Comparison of ENCODE assay signal across 1 cellular context in the genomic region with DNA sequence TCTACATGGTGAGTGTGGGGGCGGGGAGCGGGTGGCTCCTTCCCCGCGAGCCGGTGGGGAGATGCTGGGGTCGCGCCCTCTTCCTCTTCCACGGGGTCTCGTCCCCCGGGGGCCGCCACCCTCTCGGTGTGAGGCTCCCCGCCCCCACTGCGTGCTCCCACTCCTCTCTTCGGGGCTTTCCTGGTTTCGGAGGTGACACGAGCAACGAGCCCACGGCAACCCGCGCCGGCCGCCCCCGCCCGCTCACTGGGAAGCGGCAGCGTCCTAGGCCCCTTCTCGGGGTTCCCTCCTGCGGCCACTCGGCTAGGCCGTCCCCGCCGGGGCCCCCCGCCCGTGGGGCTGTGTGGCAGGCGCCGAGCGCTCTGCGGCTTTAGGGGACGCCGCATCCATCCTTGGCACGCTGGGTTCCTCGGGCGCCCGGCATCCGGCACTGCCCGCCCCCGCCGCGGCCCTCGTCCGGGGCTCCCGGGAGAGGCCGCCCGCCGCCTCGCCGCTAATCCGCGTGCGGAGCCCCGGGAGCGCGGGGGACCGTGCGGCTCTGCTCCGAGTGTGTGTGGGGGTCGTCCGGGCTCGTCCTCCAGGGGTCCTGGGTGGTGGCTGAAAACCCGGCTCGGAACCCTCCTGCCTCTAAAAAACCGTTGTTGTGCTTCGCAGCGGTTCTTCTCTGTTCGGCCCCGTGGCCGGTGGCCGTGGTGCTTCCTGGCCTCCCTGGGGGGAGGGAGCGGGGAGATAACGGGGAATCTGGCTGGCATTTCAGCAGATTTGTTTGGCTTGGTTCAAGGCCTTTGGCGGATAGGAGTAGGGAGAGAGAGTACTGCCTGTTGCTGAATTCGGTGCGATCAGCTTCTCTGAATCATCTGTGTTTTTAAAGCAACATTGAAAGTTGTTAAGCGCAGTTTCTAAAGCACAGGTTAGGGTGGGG.
TF ChIP-seq lines count a peak whose summit lies in the region.

No MANE protein-coding gene starts in this region.

TF ChIP-seq in HepG2, 621 proteins besides CTCF, POLR2A, EP300 and RAD21 (continued from another document and continues in another):
- 0 out of 2 replicates have a peak, but pooled peaks have one; percentile 38 for TF ChIP-seq NFAT5 (CRISPR knock-in tag; IDR thresholded peaks at IDR 0.05)
- TF ChIP-seq, protein P1, sequence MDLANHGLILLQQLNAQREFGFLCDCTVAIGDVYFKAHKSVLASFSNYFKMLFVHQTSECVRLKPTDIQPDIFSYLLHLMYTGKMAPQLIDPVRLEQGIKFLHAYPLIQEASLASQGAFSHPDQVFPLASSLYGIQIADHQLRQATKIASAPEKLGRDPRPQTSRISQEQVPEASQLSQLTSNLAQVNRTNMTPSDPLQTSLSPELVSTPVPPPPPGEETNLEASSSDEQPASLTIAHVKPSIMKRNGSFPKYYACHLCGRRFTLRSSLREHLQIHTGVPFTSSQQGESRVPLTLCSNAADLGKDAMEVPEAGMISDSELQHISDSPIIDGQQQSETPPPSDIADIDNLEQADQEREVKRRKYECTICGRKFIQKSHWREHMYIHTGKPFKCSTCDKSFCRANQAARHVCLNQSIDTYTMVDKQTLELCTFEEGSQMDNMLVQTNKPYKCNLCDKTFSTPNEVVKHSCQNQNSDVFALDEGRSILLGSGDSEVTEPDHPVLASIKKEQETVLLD (CRISPR knock-in tag; IDR thresholded peaks at IDR 0.05; ENCODE audit: low read depth), result peak; percentile 44
- no peak for TF ChIP-seq NFRKB (IDR thresholded peaks at IDR 0.05)
- no peak for TF ChIP-seq SMAD9 (CRISPR knock-in tag; IDR thresholded peaks at IDR 0.05)
- no peak for TF ChIP-seq PBX3 (CRISPR knock-in tag; IDR thresholded peaks at IDR 0.05; ENCODE audit: borderline replicate concordance)
- TF ChIP-seq FOXK1 (CRISPR knock-in tag; IDR thresholded peaks at IDR 0.05; ENCODE audit: borderline replicate concordance, low read depth), result no peak
- TF ChIP-seq POGZ (CRISPR knock-in tag; IDR thresholded peaks at IDR 0.05), result no peak
- TF ChIP-seq, protein P2, sequence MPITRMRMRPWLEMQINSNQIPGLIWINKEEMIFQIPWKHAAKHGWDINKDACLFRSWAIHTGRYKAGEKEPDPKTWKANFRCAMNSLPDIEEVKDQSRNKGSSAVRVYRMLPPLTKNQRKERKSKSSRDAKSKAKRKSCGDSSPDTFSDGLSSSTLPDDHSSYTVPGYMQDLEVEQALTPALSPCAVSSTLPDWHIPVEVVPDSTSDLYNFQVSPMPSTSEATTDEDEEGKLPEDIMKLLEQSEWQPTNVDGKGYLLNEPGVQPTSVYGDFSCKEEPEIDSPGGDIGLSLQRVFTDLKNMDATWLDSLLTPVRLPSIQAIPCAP (CRISPR knock-in tag; IDR thresholded peaks at IDR 0.05; ENCODE audit: low read depth), result no peak
- no peak for TF ChIP-seq EED (CRISPR knock-in tag; IDR thresholded peaks at IDR 0.05)
- TF ChIP-seq NCOA1 (CRISPR knock-in tag; IDR thresholded peaks at IDR 0.05), result no peak
- TF ChIP-seq SNAPC2 (CRISPR knock-in tag; IDR thresholded peaks at IDR 0.05), result no peak
- 0 out of 2 replicates have a peak, but pooled peaks have one; percentile 29 for TF ChIP-seq ARNT2 (CRISPR knock-in tag; IDR thresholded peaks at IDR 0.05; ENCODE audit: low read depth)
- peak; percentile 63; the same call in 1 of the 2 replicates for TF ChIP-seq ZNF816 (CRISPR knock-in tag; IDR thresholded peaks at IDR 0.05; ENCODE audit: borderline replicate concordance)
- TF ChIP-seq ZFP82 (CRISPR knock-in tag; IDR thresholded peaks at IDR 0.05; ENCODE audit: borderline replicate concordance), result no peak
- TF ChIP-seq ARID4A (CRISPR knock-in tag; IDR thresholded peaks at IDR 0.05; ENCODE audit: borderline replicate concordance), result peak; percentile 51
- TF ChIP-seq ZNF430 (CRISPR knock-in tag; IDR thresholded peaks at IDR 0.05), result 0 out of 2 replicates have a peak, but pooled peaks have one; percentile 10
- TF ChIP-seq, protein P3, sequence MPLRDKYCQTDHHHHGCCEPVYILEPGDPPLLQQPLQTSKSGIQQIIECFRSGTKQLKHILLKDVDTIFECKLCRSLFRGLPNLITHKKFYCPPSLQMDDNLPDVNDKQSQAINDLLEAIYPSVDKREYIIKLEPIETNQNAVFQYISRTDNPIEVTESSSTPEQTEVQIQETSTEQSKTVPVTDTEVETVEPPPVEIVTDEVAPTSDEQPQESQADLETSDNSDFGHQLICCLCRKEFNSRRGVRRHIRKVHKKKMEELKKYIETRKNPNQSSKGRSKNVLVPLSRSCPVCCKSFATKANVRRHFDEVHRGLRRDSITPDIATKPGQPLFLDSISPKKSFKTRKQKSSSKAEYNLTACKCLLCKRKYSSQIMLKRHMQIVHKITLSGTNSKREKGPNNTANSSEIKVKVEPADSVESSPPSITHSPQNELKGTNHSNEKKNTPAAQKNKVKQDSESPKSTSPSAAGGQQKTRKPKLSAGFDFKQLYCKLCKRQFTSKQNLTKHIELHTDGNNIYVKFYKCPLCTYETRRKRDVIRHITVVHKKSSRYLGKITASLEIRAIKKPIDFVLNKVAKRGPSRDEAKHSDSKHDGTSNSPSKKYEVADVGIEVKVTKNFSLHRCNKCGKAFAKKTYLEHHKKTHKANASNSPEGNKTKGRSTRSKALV (CRISPR knock-in tag; IDR thresholded peaks at IDR 0.05), result peak; percentile 59; the same call in 1 of the 2 replicates
- TF ChIP-seq HNRNPLL (IDR thresholded peaks at IDR 0.05; ENCODE audit: low read depth, low read length, poor library complexity, severe bottlenecking), result peak; percentile 39
- TF ChIP-seq ZNF496 (CRISPR knock-in tag; IDR thresholded peaks at IDR 0.05; ENCODE audit: insufficient replicate concordance), result no peak
- peak; percentile 26; the same call in 1 of the 2 replicates for TF ChIP-seq NFKB2 (CRISPR knock-in tag; IDR thresholded peaks at IDR 0.05; ENCODE audit: borderline replicate concordance)
- no peak for TF ChIP-seq IKZF5 (CRISPR knock-in tag; IDR thresholded peaks at IDR 0.05)
- peak; percentile 64; the same call in 1 of the 2 replicates for TF ChIP-seq ZNF253 (CRISPR knock-in tag; IDR thresholded peaks at IDR 0.05; ENCODE audit: borderline replicate concordance)
- peak; percentile 73; the same call in 1 of the 2 replicates for TF ChIP-seq KMT2A (CRISPR knock-in tag; IDR thresholded peaks at IDR 0.05)
- TF ChIP-seq ZNF749 (CRISPR knock-in tag; IDR thresholded peaks at IDR 0.05; ENCODE audit: borderline replicate concordance), result no peak
- 0 out of 2 replicates have a peak, but pooled peaks have one; percentile 21 for TF ChIP-seq KMT2B (CRISPR knock-in tag; IDR thresholded peaks at IDR 0.05)
- TF ChIP-seq, protein P4, sequence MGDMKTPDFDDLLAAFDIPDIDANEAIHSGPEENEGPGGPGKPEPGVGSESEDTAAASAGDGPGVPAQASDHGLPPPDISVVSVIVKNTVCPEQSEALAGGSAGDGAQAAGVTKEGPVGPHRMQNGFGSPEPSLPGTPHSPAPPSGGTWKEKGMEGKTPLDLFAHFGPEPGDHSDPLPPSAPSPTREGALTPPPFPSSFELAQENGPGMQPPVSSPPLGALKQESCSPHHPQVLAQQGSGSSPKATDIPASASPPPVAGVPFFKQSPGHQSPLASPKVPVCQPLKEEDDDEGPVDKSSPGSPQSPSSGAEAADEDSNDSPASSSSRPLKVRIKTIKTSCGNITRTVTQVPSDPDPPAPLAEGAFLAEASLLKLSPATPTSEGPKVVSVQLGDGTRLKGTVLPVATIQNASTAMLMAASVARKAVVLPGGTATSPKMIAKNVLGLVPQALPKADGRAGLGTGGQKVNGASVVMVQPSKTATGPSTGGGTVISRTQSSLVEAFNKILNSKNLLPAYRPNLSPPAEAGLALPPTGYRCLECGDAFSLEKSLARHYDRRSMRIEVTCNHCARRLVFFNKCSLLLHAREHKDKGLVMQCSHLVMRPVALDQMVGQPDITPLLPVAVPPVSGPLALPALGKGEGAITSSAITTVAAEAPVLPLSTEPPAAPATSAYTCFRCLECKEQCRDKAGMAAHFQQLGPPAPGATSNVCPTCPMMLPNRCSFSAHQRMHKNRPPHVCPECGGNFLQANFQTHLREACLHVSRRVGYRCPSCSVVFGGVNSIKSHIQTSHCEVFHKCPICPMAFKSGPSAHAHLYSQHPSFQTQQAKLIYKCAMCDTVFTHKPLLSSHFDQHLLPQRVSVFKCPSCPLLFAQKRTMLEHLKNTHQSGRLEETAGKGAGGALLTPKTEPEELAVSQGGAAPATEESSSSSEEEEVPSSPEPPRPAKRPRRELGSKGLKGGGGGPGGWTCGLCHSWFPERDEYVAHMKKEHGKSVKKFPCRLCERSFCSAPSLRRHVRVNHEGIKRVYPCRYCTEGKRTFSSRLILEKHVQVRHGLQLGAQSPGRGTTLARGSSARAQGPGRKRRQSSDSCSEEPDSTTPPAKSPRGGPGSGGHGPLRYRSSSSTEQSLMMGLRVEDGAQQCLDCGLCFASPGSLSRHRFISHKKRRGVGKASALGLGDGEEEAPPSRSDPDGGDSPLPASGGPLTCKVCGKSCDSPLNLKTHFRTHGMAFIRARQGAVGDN (CRISPR knock-in tag; IDR thresholded peaks at IDR 0.05), result peak; percentile 78
- TF ChIP-seq PHF8 (CRISPR knock-in tag; IDR thresholded peaks at IDR 0.05), result peak; percentile 67
- TF ChIP-seq ZNF782 (CRISPR knock-in tag; IDR thresholded peaks at IDR 0.05; ENCODE audit: borderline replicate concordance), result peak; percentile 22; the same call in 1 of the 2 replicates
- TF ChIP-seq NFIC (IDR thresholded peaks at IDR 0.05; ENCODE audit: low read length), result no peak
- peak; percentile 69; the same call in 1 of the 2 replicates for TF ChIP-seq KDM5A (IDR thresholded peaks at IDR 0.05; ENCODE audit: borderline replicate concordance, low read length)
- TF ChIP-seq ZZZ3 (CRISPR knock-in tag; IDR thresholded peaks at IDR 0.05; ENCODE audit: borderline replicate concordance), result no peak
